8 cellular contexts compared by ENCODE assay signal in genomic region chr18:36066731-36067117, GRCh38. TPM values are rescaled to one million over a fixed set of nuclear protein-coding genes. Genes with fewer than 3 reads are reported as not detected.
DNase-seq lines count a peak whose midpoint lies in the region; ATAC-seq lines count a peak whose summit lies in the region.

No MANE protein-coding gene starts in this region.

- H3K27ac Mint-ChIP-seq in activated T-cell treated with anti-CD3 and anti-CD28 coated beads, Interleukin-2, amount 50 U/mL, for 72 hours: peak overlapping the region; percentile 98
- H3K27ac Mint-ChIP-seq in activated T-helper 1 cell treated with anti-CD3 and anti-CD28 coated beads, Interleukin-12 subunit alpha, Interleukin-12 subunit beta, Interleukin-2, Interleukin-4 antibody, amounts not matched to agents 30 ng/mL and 10 ng/mL and 1 ng/mL, durations not matched to agents 14 hours and 24 hours and 36 hours: peak overlapping the region; percentile 91
- H3K27ac Mint-ChIP-seq in stimulated activated naive B cell treated with anti-CD40 and anti-IgM and Interleukin-4, amounts not matched to agents 10 μg/mL and 1 μg/mL and 100 μg/mL, for 72 hours: peak overlapping the region; percentile 93

- peak overlapping the region; percentile 94 to 98 for H3K4me3 Mint-ChIP-seq in activated T-cell treated with anti-CD3 and anti-CD28 coated beads, Interleukin-2, amount 50 U/mL, for 72 hours
- H3K4me3 Mint-ChIP-seq in activated T-helper 1 cell treated with anti-CD3 and anti-CD28 coated beads, Interleukin-12 subunit alpha, Interleukin-12 subunit beta, Interleukin-2, Interleukin-4 antibody, amounts not matched to agents 30 ng/mL and 10 ng/mL and 1 ng/mL, durations not matched to agents 14 hours and 24 hours and 36 hours: peak overlapping the region; percentile 90
- H3K4me3 Mint-ChIP-seq in stimulated activated naive B cell treated with anti-CD40 and anti-IgM and Interleukin-4, amounts not matched to agents 10 μg/mL and 1 μg/mL and 100 μg/mL, for 72 hours: peak overlapping the region; percentile 88 to 92

- ATAC-seq in activated T-cell treated with anti-CD3 and anti-CD28 coated beads, Interleukin-2, amount 50 U/mL, for 72 hours (replicated peaks in 1 of 2): no peak
- ATAC-seq in HG03354 (IDR thresholded peaks at IDR 0.05; ENCODE audit: poor library complexity, severe bottlenecking, unreplicated experiment): peak; percentile 7
- ATAC-seq in stimulated activated naive B cell treated with anti-CD40 and anti-IgM and Interleukin-4, amounts not matched to agents 10 μg/mL and 1 μg/mL and 100 μg/mL, for 72 hours (replicated peaks): peak; percentile 5 to 17

- peaks cover 3 to 7% of the 10 kb centered on the region in 2 donors for H3K36me3 Mint-ChIP-seq in activated T-cell treated with anti-CD3 and anti-CD28 coated beads, Interleukin-2, amount 50 U/mL, for 72 hours (ENCODE audit: insufficient read depth in 2 of 2)
- H3K36me3 Mint-ChIP-seq in activated T-helper 1 cell treated with anti-CD3 and anti-CD28 coated beads, Interleukin-12 subunit alpha, Interleukin-12 subunit beta, Interleukin-2, Interleukin-4 antibody, amounts not matched to agents 30 ng/mL and 10 ng/mL and 1 ng/mL, durations not matched to agents 14 hours and 24 hours and 36 hours (ENCODE audit: low read depth): peaks cover 9% of the 10 kb centered on the region
- H3K36me3 Mint-ChIP-seq in stimulated activated naive B cell treated with anti-CD40 and anti-IgM and Interleukin-4, amounts not matched to agents 10 μg/mL and 1 μg/mL and 100 μg/mL, for 72 hours: peaks cover 15 to 21% of the 10 kb centered on the region in 2 donors

- DNase-seq in activated T-cell treated with anti-CD3 and anti-CD28 coated beads, Interleukin-2, amount 50 U/mL, for 72 hours: no peak
- DNase-seq in activated T-cell treated with anti-CD3 and anti-CD28 coated beads for 4 hours (no peak), DMS 273 (lab: John Stamatoyannopoulos, UW; ENCODE audit: unreplicated experiment) (no peak), nucleus accumbens (lab: John Stamatoyannopoulos, UW) (no peak)
- no peak for DNase-seq in activated T-helper 1 cell treated with anti-CD3 and anti-CD28 coated beads, Interleukin-12 subunit alpha, Interleukin-12 subunit beta, Interleukin-2, Interleukin-4 antibody, amounts not matched to agents 30 ng/mL and 10 ng/mL and 1 ng/mL, durations not matched to agents 14 hours and 24 hours and 36 hours (ENCODE audit: low spot score)
- no peak for DNase-seq in stimulated activated naive B cell treated with anti-CD40 and anti-IgM and Interleukin-4, amounts not matched to agents 10 μg/mL and 1 μg/mL and 100 μg/mL, for 72 hours

- peaks cover 37% of the 10 kb centered on the region for H3K4me1 Mint-ChIP-seq in activated T-cell treated with anti-CD3 and anti-CD28 coated beads, Interleukin-2, amount 50 U/mL, for 72 hours (ENCODE audit: low read depth)
- H3K4me1 Mint-ChIP-seq in activated T-helper 1 cell treated with anti-CD3 and anti-CD28 coated beads, Interleukin-12 subunit alpha, Interleukin-12 subunit beta, Interleukin-2, Interleukin-4 antibody, amounts not matched to agents 30 ng/mL and 10 ng/mL and 1 ng/mL, durations not matched to agents 14 hours and 24 hours and 36 hours (ENCODE audit: low read depth): peaks cover 31% of the 10 kb centered on the region
- peaks cover 23 to 42% of the 10 kb centered on the region in 2 donors for H3K4me1 Mint-ChIP-seq in stimulated activated naive B cell treated with anti-CD40 and anti-IgM and Interleukin-4, amounts not matched to agents 10 μg/mL and 1 μg/mL and 100 μg/mL, for 72 hours

- peak overlapping the region; percentile 100 for H3K4me3 ChIP-seq in iPS-11a (ENCODE audit: low read depth, low read length)

- no peaks in the 10 kb centered on the region for H3K9me3 Mint-ChIP-seq in activated T-cell treated with anti-CD3 and anti-CD28 coated beads, Interleukin-2, amount 50 U/mL, for 72 hours
- peaks cover 3% of the 10 kb centered on the region for H3K9me3 Mint-ChIP-seq in activated T-helper 1 cell treated with anti-CD3 and anti-CD28 coated beads, Interleukin-12 subunit alpha, Interleukin-12 subunit beta, Interleukin-2, Interleukin-4 antibody, amounts not matched to agents 30 ng/mL and 10 ng/mL and 1 ng/mL, durations not matched to agents 14 hours and 24 hours and 36 hours
- peaks cover 0 to 3% of the 10 kb centered on the region in 2 donors for H3K9me3 Mint-ChIP-seq in stimulated activated naive B cell treated with anti-CD40 and anti-IgM and Interleukin-4, amounts not matched to agents 10 μg/mL and 1 μg/mL and 100 μg/mL, for 72 hours

- H3K27me3 Mint-ChIP-seq in activated T-cell treated with anti-CD3 and anti-CD28 coated beads, Interleukin-2, amount 50 U/mL, for 72 hours (ENCODE audit: low read depth): peaks cover 8% of the 10 kb centered on the region
- H3K27me3 Mint-ChIP-seq in activated T-helper 1 cell treated with anti-CD3 and anti-CD28 coated beads, Interleukin-12 subunit alpha, Interleukin-12 subunit beta, Interleukin-2, Interleukin-4 antibody, amounts not matched to agents 30 ng/mL and 10 ng/mL and 1 ng/mL, durations not matched to agents 14 hours and 24 hours and 36 hours (ENCODE audit: insufficient read depth): peaks cover 3% of the 10 kb centered on the region
- H3K27me3 Mint-ChIP-seq in stimulated activated naive B cell treated with anti-CD40 and anti-IgM and Interleukin-4, amounts not matched to agents 10 μg/mL and 1 μg/mL and 100 μg/mL, for 72 hours: peaks cover 0 to 5% of the 10 kb centered on the region in 2 donors

- intact Hi-C loops in activated T-helper 1 cell treated with anti-CD3 and anti-CD28 coated beads, Interleukin-12 subunit alpha, Interleukin-12 subunit beta, Interleukin-2, Interleukin-4 antibody, amounts not matched to agents 30 ng/mL and 10 ng/mL and 1 ng/mL, durations not matched to agents 14 hours and 24 hours and 36 hours (cut with micrococcal nuclease): loop anchor here (1.0 to 10.0 kb wide), 16 partner anchors 17 to 1206 kb away; partner anchors contain the start of genes ELP2, GALNT1, INO80C and KIAA1328

RNA-seq across cellular contexts. Expression of gene RPRD1A, which starts 0.6 kb away (rescaled TPM):
- total RNA-seq in activated T-cell treated with anti-CD3 and anti-CD28 coated beads, Interleukin-2, amount 50 U/mL, for 72 hours: 10 to 100 TPM; 30.6 to 31.1 TPM
- 20.5 and 24.8 TPM in 2 replicates for total RNA-seq in activated T-helper 1 cell treated with anti-CD3 and anti-CD28 coated beads, Interleukin-12 subunit alpha, Interleukin-12 subunit beta, Interleukin-2, Interleukin-4 antibody, amounts not matched to agents 30 ng/mL and 10 ng/mL and 1 ng/mL, durations not matched to agents 14 hours and 24 hours and 36 hours

Comparison
In these comparisons a context has a peak if more than half of its experiments do, and no peak if none do; other contexts are left out.
1. ATAC-seq: peak in HG03354 (single experiment) and stimulated activated naive B cell treated with anti-CD40 and anti-IgM and Interleukin-4, amounts not matched to agents 10 μg/mL and 1 μg/mL and 100 μg/mL, for 72 hours (2 of 2); none in activated T-cell treated with anti-CD3 and anti-CD28 coated beads, Interleukin-2, amount 50 U/mL, for 72 hours (0 of 2).
2. Peak in every context shown above with its lines, with median percentiles within 50 percentile points of each other: H3K27ac Mint-ChIP-seq and H3K4me3 Mint-ChIP-seq.